Comparison of ENCODE assay signal across 16 cellular contexts in the genomic region with DNA sequence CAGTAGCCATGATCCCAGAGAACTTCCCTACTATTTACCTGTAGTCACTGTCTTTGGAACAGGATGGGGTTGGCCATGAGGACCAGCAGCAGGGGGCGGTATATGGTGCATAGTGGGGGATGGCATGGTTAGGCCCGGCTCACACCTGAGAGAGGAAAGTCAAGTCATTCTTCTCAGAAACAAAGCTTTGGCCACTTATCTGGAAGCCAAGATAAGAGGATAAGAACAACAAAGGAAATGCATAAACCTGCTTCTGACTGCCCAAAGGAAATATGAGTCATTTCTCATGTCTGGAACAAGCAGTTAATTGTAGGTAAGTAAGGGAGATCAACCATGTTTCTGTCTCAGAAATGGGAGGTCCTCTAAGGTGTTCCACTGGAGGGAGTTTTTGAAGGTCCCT. TPM values are rescaled to one million over a fixed set of nuclear protein-coding genes. Genes with fewer than 3 reads are reported as not detected.
DNase-seq lines count a peak whose midpoint lies in the region; ATAC-seq and TF ChIP-seq lines count a peak whose summit lies in the region.
"Had no signal": no experiment of that assay in that cellular context is flagged by ENCODE, and none has a peak within 500 bp of the region (broad histone marks: within the 10 kb centered on the region; RNA-seq: fewer than 3 reads in every experiment).

No MANE protein-coding gene starts in this region.

- ATAC-seq in WTC11: no peak

- DNase-seq in activated CD4-positive, alpha-beta T cell treated with anti-CD3 and anti-CD28 coated beads, Interleukin-2, amount 50 U/mL, for 4 hours: peak; percentile 3 to 22
- DNase-seq in epithelial cell of prostate (ENCODE audit: low read depth, low spot score) (peak; percentile 10), WTC11 (ENCODE audit: low spot score) (no peak), amniotic stem cell (lab: John Stamatoyannopoulos, UW) (no peak), SKM-1 (lab: John Stamatoyannopoulos, UW; ENCODE audit: unreplicated experiment) (no peak), mesothelial cell of epicardium (ENCODE audit: low spot score in 2 of 2, unreplicated experiment in 2 of 2) (no peak)
- DNase-seq: activated B cell treated with CpG ODN at 0.5 μM for 24 hours, IMR-90, kidney glomerular epithelial cell, NCI-H2081 treated with DMSO at 0.1 percent for 48 hours, NCI-H526 had no signal

- H3K27ac Mint-ChIP-seq in WTC11 (no peak overlapping the region), mesothelial cell of epicardium (no peak overlapping the region)
- H3K27ac Mint-ChIP-seq: activated B cell treated with CpG ODN at 0.5 μM for 24 hours had no signal

- H3K36me3 Mint-ChIP-seq in WTC11 (peaks cover 31% of the 10 kb centered on the region), mesothelial cell of epicardium (no peaks in the 10 kb centered on the region)

- CTCF ChIA-PET in WTC11 (lab: Charles Lee): no interaction called here

- no peaks in the 10 kb centered on the region for H3K4me1 Mint-ChIP-seq in WTC11
- no peaks in the 10 kb centered on the region for H3K4me1 Mint-ChIP-seq in mesothelial cell of epicardium

- POLR2A ChIA-PET in WTC11 (lab: Charles Lee): no interaction called here

- H3K27ac ChIP-seq in 22Rv1: no peak overlapping the region
- H3K27ac ChIP-seq in epithelial cell of prostate: no peak overlapping the region
- H3K27ac ChIP-seq: hepatocyte had no signal

- H3K4me3 Mint-ChIP-seq in WTC11 (no peak overlapping the region), mesothelial cell of epicardium (no peak overlapping the region)
- H3K4me3 Mint-ChIP-seq: activated B cell treated with CpG ODN at 0.5 μM for 24 hours had no signal

- peaks cover 42% of the 10 kb centered on the region for H3K9me3 Mint-ChIP-seq in WTC11
- no peaks in the 10 kb centered on the region for H3K9me3 Mint-ChIP-seq in mesothelial cell of epicardium
- H3K9me3 Mint-ChIP-seq: activated B cell treated with CpG ODN at 0.5 μM for 24 hours had no signal

- H3K27me3 Mint-ChIP-seq in WTC11 (ENCODE audit: low read depth) (peaks cover 4% of the 10 kb centered on the region; the same call in 1 of the 2 replicates), mesothelial cell of epicardium (ENCODE audit: low read depth) (no peaks in the 10 kb centered on the region)
- H3K27me3 Mint-ChIP-seq: activated B cell treated with CpG ODN at 0.5 μM for 24 hours had no signal

- TF ChIP-seq CTCF in 22Rv1 (IDR thresholded peaks at IDR 0.05) (0 out of 2 replicates have a peak, but pooled peaks have one; percentile 5), GM12872 (IDR thresholded peaks at IDR 0.05; ENCODE audit: insufficient read depth, low read depth, low read length) (peak; percentile 25; the same call in 2 of the 3 replicates), WTC11 (IDR thresholded peaks at IDR 0.05) (no peak), mesothelial cell of epicardium (IDR thresholded peaks at IDR 0.05; ENCODE audit: unreplicated experiment) (no peak)

TF ChIP-seq in WTC11, 78 proteins besides CTCF, POLR2A, EP300 and RAD21:
- TF ChIP-seq, protein P1, sequence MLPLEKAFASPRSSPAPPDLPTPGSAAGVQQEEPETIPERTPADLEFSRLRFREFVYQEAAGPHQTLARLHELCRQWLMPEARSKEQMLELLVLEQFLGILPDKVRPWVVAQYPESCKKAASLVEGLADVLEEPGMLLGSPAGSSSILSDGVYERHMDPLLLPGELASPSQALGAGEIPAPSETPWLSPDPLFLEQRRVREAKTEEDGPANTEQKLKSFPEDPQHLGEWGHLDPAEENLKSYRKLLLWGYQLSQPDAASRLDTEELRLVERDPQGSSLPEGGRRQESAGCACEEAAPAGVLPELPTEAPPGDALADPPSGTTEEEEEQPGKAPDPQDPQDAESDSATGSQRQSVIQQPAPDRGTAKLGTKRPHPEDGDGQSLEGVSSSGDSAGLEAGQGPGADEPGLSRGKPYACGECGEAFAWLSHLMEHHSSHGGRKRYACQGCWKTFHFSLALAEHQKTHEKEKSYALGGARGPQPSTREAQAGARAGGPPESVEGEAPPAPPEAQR (CRISPR knock-in tag; IDR thresholded peaks at IDR 0.05): no peak
- TF ChIP-seq MXD4 (CRISPR knock-in tag; IDR thresholded peaks at IDR 0.05; ENCODE audit: borderline replicate concordance) (no peak), NFATC4 (CRISPR knock-in tag; IDR thresholded peaks at IDR 0.05) (no peak), EMX1 (CRISPR knock-in tag; IDR thresholded peaks at IDR 0.05) (no peak), ZNF396 (CRISPR knock-in tag; IDR thresholded peaks at IDR 0.05; ENCODE audit: borderline replicate concordance) (no peak)
- TF ChIP-seq, protein P2, sequence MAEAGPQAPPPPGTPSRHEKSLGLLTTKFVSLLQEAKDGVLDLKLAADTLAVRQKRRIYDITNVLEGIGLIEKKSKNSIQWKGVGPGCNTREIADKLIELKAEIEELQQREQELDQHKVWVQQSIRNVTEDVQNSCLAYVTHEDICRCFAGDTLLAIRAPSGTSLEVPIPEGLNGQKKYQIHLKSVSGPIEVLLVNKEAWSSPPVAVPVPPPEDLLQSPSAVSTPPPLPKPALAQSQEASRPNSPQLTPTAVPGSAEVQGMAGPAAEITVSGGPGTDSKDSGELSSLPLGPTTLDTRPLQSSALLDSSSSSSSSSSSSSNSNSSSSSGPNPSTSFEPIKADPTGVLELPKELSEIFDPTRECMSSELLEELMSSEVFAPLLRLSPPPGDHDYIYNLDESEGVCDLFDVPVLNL (CRISPR knock-in tag; IDR thresholded peaks at IDR 0.05; ENCODE audit: borderline replicate concordance, low read depth): no peak
- TF ChIP-seq, protein P3, sequence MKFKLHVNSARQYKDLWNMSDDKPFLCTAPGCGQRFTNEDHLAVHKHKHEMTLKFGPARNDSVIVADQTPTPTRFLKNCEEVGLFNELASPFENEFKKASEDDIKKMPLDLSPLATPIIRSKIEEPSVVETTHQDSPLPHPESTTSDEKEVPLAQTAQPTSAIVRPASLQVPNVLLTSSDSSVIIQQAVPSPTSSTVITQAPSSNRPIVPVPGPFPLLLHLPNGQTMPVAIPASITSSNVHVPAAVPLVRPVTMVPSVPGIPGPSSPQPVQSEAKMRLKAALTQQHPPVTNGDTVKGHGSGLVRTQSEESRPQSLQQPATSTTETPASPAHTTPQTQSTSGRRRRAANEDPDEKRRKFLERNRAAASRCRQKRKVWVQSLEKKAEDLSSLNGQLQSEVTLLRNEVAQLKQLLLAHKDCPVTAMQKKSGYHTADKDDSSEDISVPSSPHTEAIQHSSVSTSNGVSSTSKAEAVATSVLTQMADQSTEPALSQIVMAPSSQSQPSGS (CRISPR knock-in tag; IDR thresholded peaks at IDR 0.05; ENCODE audit: borderline replicate concordance, low read depth): no peak

RNA-seq across cellular contexts. Expression of a gene that starts 10.8 kb away (rescaled TPM):
- not detected in 3 replicates for total RNA-seq in WTC11 (2021)
- total RNA-seq in mesothelial cell of epicardium: not detected in 3 replicates
- total RNA-seq: activated B cell treated with CpG ODN at 0.5 μM for 24 hours, dermis microvascular lymphatic vessel endothelial cell, fibroblast of lung, hepatocyte, IMR-90 had no signal

Comparison
In these comparisons a context has a peak if more than half of its experiments do, and no peak if none do; other contexts are left out.
1. CTCF ChIP-seq: peak in 22Rv1 (single experiment) and GM12872 (single experiment); none in WTC11 (single experiment) and mesothelial cell of epicardium (single experiment).
2. DNase-seq: peak in activated CD4-positive, alpha-beta T cell treated with anti-CD3 and anti-CD28 coated beads, Interleukin-2, amount 50 U/mL, for 4 hours (2 of 2) and epithelial cell of prostate (single experiment); none in WTC11 (single experiment), amniotic stem cell (single experiment), SKM-1 (single experiment) and mesothelial cell of epicardium (0 of 2).